ENCODE assay signal across 26 cellular contexts in genomic region chr10:77547651-77548050, GRCh38.
"Had no signal": no experiment of that assay in that cellular context is flagged by ENCODE, and none has a peak within 500 bp of the region (broad histone marks: within the 10 kb centered on the region; RNA-seq: fewer than 3 reads in every experiment).

No MANE protein-coding gene starts in this region.

- H3K27me3 Mint-ChIP-seq: activated CD4-positive, alpha-beta T cell treated with anti-CD3 and anti-CD28 coated beads, Interleukin-2, amount 10 ng/mL, durations not matched to agents 24 days and 14 days had no signal

- H3K9me3 ChIP-seq: adrenal gland, SJSA1, SK-N-SH had no signal

- H3K4me3 Mint-ChIP-seq: activated CD4-positive, alpha-beta T cell treated with anti-CD3 and anti-CD28 coated beads, Interleukin-2, amount 10 ng/mL, durations not matched to agents 24 days and 14 days; activated CD8-positive, alpha-beta T cell treated with anti-CD3 and anti-CD28 coated beads, Interleukin-2, amount 10 ng/mL, durations not matched to agents 7 days and 5 days; activated naive CD4-positive, alpha-beta T cell treated with anti-CD3 and anti-CD28 coated beads for 36 hours; activated T-cell treated with anti-CD3 and anti-CD28 coated beads, Interleukin-2, amount 50 U/mL, for 24 hours; activated T-helper 1 cell treated with anti-CD3 and anti-CD28 coated beads, Interleukin-12 subunit alpha, Interleukin-12 subunit beta, Interleukin-2, Interleukin-4 antibody, amounts not matched to agents 30 ng/mL and 10 ng/mL and 1 ng/mL, durations not matched to agents 14 hours and 24 hours and 36 hours; brain; T-helper 1 cell treated with Interleukin-12 subunit alpha and Interleukin-12 subunit beta and Interleukin-4 antibody, amounts not matched to agents 30 μg/mL and 1 μg/mL, for 36 hours; T-helper 2 cell treated with Interferon-gamma antibody and Interleukin-4, amounts not matched to agents 5 μg/mL and 100 μg/mL, for 36 hours had no signal

- H3K9me3 Mint-ChIP-seq: activated CD4-positive, alpha-beta T cell treated with anti-CD3 and anti-CD28 coated beads, Interleukin-2, amount 10 ng/mL, durations not matched to agents 24 days and 14 days; activated T-helper 1 cell treated with anti-CD3 and anti-CD28 coated beads, Interleukin-12 subunit alpha, Interleukin-12 subunit beta, Interleukin-2, Interleukin-4 antibody, amounts not matched to agents 30 ng/mL and 10 ng/mL and 1 ng/mL, durations not matched to agents 14 hours and 24 hours and 36 hours; T-helper 1 cell treated with Interleukin-12 subunit alpha and Interleukin-12 subunit beta and Interleukin-4 antibody, amounts not matched to agents 30 μg/mL and 1 μg/mL, for 36 hours; T-helper 2 cell treated with Interferon-gamma antibody and Interleukin-4, amounts not matched to agents 5 μg/mL and 100 μg/mL, for 36 hours had no signal

- H3K27ac Mint-ChIP-seq: activated CD4-positive, alpha-beta T cell treated with anti-CD3 and anti-CD28 coated beads, Interleukin-2, amount 10 ng/mL, durations not matched to agents 24 days and 14 days; activated CD8-positive, alpha-beta T cell treated with anti-CD3 and anti-CD28 coated beads, Interleukin-2, amount 10 ng/mL, durations not matched to agents 7 days and 5 days; activated naive CD4-positive, alpha-beta T cell treated with anti-CD3 and anti-CD28 coated beads for 36 hours; activated naive CD4-positive, alpha-beta T cell treated with anti-CD3 and anti-CD28 coated beads, Interleukin-2, amount 50 U/mL, for 72 hours; activated T-cell treated with anti-CD3 and anti-CD28 coated beads, Interleukin-2, amount 50 U/mL, for 24 hours; activated T-helper 1 cell treated with anti-CD3 and anti-CD28 coated beads, Interleukin-12 subunit alpha, Interleukin-12 subunit beta, Interleukin-2, Interleukin-4 antibody, amounts not matched to agents 30 ng/mL and 10 ng/mL and 1 ng/mL, durations not matched to agents 14 hours and 24 hours and 36 hours; T-helper 1 cell treated with Interleukin-12 subunit alpha and Interleukin-12 subunit beta and Interleukin-4 antibody, amounts not matched to agents 30 μg/mL and 1 μg/mL, for 36 hours; T-helper 2 cell treated with Interferon-gamma antibody and Interleukin-4, amounts not matched to agents 5 μg/mL and 100 μg/mL, for 36 hours had no signal

- H3K9ac ChIP-seq: KMS-11, SK-N-SH had no signal

- H3K4me3 ChIP-seq: adrenal gland, SJSA1 had no signal

- H3K4me1 Mint-ChIP-seq: activated CD4-positive, alpha-beta T cell treated with anti-CD3 and anti-CD28 coated beads, Interleukin-2, amount 10 ng/mL, durations not matched to agents 24 days and 14 days had no signal

- H3K27ac ChIP-seq: adrenal gland, KMS-11, SJSA1 had no signal

- H3K4me2 ChIP-seq: KMS-11, SK-N-SH had no signal

- H3K4me1 ChIP-seq: adrenal gland, SJSA1 had no signal

- DNase-seq: activated CD4-positive, alpha-beta T cell treated with anti-CD3 and anti-CD28 coated beads, Interleukin-2, amount 10 ng/mL, durations not matched to agents 24 days and 14 days; activated CD4-positive, alpha-beta T cell treated with anti-CD3 and anti-CD28 coated beads, Interleukin-2, amount 50 U/mL, for 48 hours; activated CD8-positive, alpha-beta T cell treated with anti-CD3 and anti-CD28 coated beads, Interleukin-2, amount 10 ng/mL, durations not matched to agents 7 days and 5 days; activated gamma-delta T cell treated with Interleukin-2 at 50 U/mL for 16 hours; activated naive CD4-positive, alpha-beta T cell treated with anti-CD3 and anti-CD28 coated beads for 36 hours; activated T-cell treated with anti-CD3 and anti-CD28 coated beads, Interleukin-2, amount 50 U/mL, for 24 hours; adrenal gland; caudate nucleus; NCI-H1105 treated with DMSO at 0.1 percent for 48 hours; NCI-H1436; NCI-H1694; NCI-H1930; NCI-H2081 treated with DMSO at 0.1 percent for 48 hours; NCI-H446 treated with DMSO at 0.1 percent for 48 hours; NCI-H82; RPMI8226; SHP77 treated with DMSO at 0.1 percent for 48 hours; SK-N-SH had no signal

- ATAC-seq: activated CD8-positive, alpha-beta T cell treated with anti-CD3 and anti-CD28 coated beads, Interleukin-2, amount 10 ng/mL, durations not matched to agents 7 days and 5 days; activated naive CD4-positive, alpha-beta T cell treated with anti-CD3 and anti-CD28 coated beads, Interleukin-2, amount 50 U/mL, for 72 hours; Panc1 had no signal

- H3K27me3 ChIP-seq: adrenal gland, SJSA1 had no signal

- H3K36me3 ChIP-seq: adrenal gland, SJSA1 had no signal

- H3K36me3 Mint-ChIP-seq: activated naive CD4-positive, alpha-beta T cell treated with anti-CD3 and anti-CD28 coated beads, Interleukin-2, amount 50 U/mL, for 72 hours had no signal
